In the genomic region with DNA sequence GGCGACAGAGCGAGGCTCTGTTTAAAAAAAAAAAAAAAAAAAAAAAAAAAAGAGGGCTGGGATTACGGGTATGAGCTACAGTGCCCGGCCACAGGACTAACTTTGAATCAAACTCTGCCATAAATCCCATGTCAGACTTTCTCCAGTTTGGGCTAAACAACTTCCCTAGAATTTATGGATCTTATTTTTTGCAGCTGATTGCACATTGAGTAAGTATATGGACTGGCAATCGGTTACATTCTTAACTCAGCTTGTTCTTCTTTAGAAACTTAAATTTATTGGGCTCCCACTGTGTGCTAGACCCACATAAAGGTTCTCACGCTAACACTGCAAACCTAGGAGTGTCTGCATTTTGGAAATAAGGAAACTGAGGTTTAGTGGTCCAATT, we compare ENCODE assay signal across 8 cellular contexts. TPM values are rescaled to one million over a fixed set of nuclear protein-coding genes. Genes with fewer than 3 reads are reported as not detected.
A peak's percentile ranks its signal among the peaks of the same experiment; 100 is the strongest.
DNase-seq lines count a peak whose midpoint lies in the region; ATAC-seq and TF ChIP-seq lines count a peak whose summit lies in the region.

No MANE protein-coding gene starts in this region.

- H3K36me3 Mint-ChIP-seq in nephron progenitor cell (ENCODE audit: low read depth), result peaks cover 26% of the 10 kb centered on the region

- H3K4me1 ChIP-seq in Karpas-422 (ENCODE audit: low read length) (peaks cover 31% of the 10 kb centered on the region), duodenal mucosa (ENCODE audit: control insufficient read depth in 1 of 2, insufficient read depth in 2 of 2, low read length in 2 of 2) (peaks cover 16 to 20% of the 10 kb centered on the region in 2 donors)

- peaks cover 46% of the 10 kb centered on the region for H3K79me2 ChIP-seq in Karpas-422 (ENCODE audit: low read length)

- H3K9me3 ChIP-seq in Karpas-422 (ENCODE audit: low read length) (no peaks in the 10 kb centered on the region), duodenal mucosa (ENCODE audit: control insufficient read depth in 1 of 2, low read length in 2 of 2) (no peaks in the 10 kb centered on the region)

- H3K4me1 Mint-ChIP-seq in nephron progenitor cell, result peaks cover 50% of the 10 kb centered on the region

- no peak for DNase-seq in BJ (ENCODE audit: low read depth)
- peak; percentile 52 for DNase-seq in Karpas-422
- no peak for DNase-seq in nephron progenitor cell
- no peak for DNase-seq in cortex of kidney (lab: John Stamatoyannopoulos, UW)
- DNase-seq in stimulated activated CD4-positive, alpha-beta T cell treated with anti-CD3 and anti-CD28 coated beads, Interleukin-15, amount 100 ng/mL, for 24 hours, result no peak
- DNase-seq in superior temporal gyrus (ENCODE audit: extremely low spot score), result no peak

- peak overlapping the region; percentile 93 for H2AFZ ChIP-seq in Karpas-422 (ENCODE audit: low read length)

- H3K4me3 ChIP-seq in BJ (ENCODE audit: low read depth, low read length) (peak overlapping the region; percentile 52), Karpas-422 (ENCODE audit: low read length) (peak overlapping the region; percentile 96), duodenal mucosa (ENCODE audit: low read depth in 1 of 2, low read length in 2 of 2) (peak overlapping the region; percentile 63 to 87)

- H3K27me3 Mint-ChIP-seq in nephron progenitor cell (ENCODE audit: low read depth, poor library complexity), result no peaks in the 10 kb centered on the region

- H3K9ac ChIP-seq in Karpas-422 (ENCODE audit: low read length) (peak overlapping the region; percentile 93), duodenal mucosa (ENCODE audit: low read depth in 1 of 2, low read length in 2 of 2) (peak overlapping the region; percentile 65 to 94)

- POLR2A ChIA-PET in BJ (lab: Charles Lee), result no interaction called here

- H3K4me3 Mint-ChIP-seq in nephron progenitor cell, result peak overlapping the region; percentile 75

- no peaks in the 10 kb centered on the region for H3K9me3 Mint-ChIP-seq in nephron progenitor cell

- no peak for ATAC-seq in HG02840 (IDR thresholded peaks at IDR 0.05; ENCODE audit: low FRiP score, unreplicated experiment)

- no peaks in the 10 kb centered on the region for H3K27me3 ChIP-seq in BJ (ENCODE audit: control insufficient read depth, insufficient read depth, low read length)
- H3K27me3 ChIP-seq in Karpas-422 (ENCODE audit: low read length), result no peaks in the 10 kb centered on the region
- H3K27me3 ChIP-seq in duodenal mucosa (ENCODE audit: control insufficient read depth in 1 of 2, insufficient read depth in 2 of 2, low read length in 2 of 2), result no peaks in the 10 kb centered on the region

- H3K36me3 ChIP-seq in BJ (ENCODE audit: control insufficient read depth, insufficient read depth, low read length) (no peaks in the 10 kb centered on the region; the same call in 1 of the 2 replicates), Karpas-422 (ENCODE audit: insufficient read depth, low read length) (peaks cover 15% of the 10 kb centered on the region), duodenal mucosa (ENCODE audit: control insufficient read depth in 1 of 2, insufficient read depth in 2 of 2, low read length in 2 of 2) (peaks cover 0 to 8% of the 10 kb centered on the region in 2 donors)

- H3K4me2 ChIP-seq in Karpas-422 (ENCODE audit: low read depth, low read length, poor library complexity, severe bottlenecking), result peak overlapping the region; percentile 98

- CTCF ChIA-PET in BJ (lab: Yijun Ruan, JAX), result interaction anchor here (1.5 to 5.8 kb wide), 2 partner anchors 11 to 127 kb away, joined by 3 to 26 read pairs; no protein-coding TSS in a partner anchor

- no peak for TF ChIP-seq CTCF in BJ (IDR thresholded peaks at IDR 0.05; ENCODE audit: insufficient read depth, low read depth, low read length)
- TF ChIP-seq CTCF in nephron progenitor cell (IDR thresholded peaks at IDR 0.05), result no peak

- H3K27ac ChIP-seq in Karpas-422 (ENCODE audit: low read length) (peak overlapping the region; percentile 78), duodenal mucosa (ENCODE audit: low read depth, low read length) (peak overlapping the region; percentile 95)

- H3K27ac Mint-ChIP-seq in nephron progenitor cell, result no peak overlapping the region

- H4K20me1 ChIP-seq in Karpas-422 (ENCODE audit: insufficient read depth, low read depth, low read length), result 0 out of 2 replicates have a peak, but pooled peaks cover 6% of the 10 kb centered on the region

- no peaks in the 10 kb centered on the region for H3K9me2 ChIP-seq in Karpas-422 (replicated peaks; ENCODE audit: insufficient read depth, low read length)

RNA-seq across cellular contexts. Expression of a gene that starts 0.8 kb away (rescaled TPM):
- polyA plus RNA-seq in BJ (2011; rRNA removed), result 14.7 and 28.4 TPM in 2 replicates
- polyA minus RNA-seq in BJ (2011; rRNA and poly(A)+ RNA removed), result 23.1 and 26.0 TPM in 2 replicates
- total RNA-seq in Karpas-422 (2014; rRNA removed; shearing (Covaris generic); ENCODE audit: low replicate concordance), result 55.6 and 79.3 TPM in 2 replicates

RNA-seq across cellular contexts. Expression of a gene that starts 39.8 kb away (rescaled TPM):
- polyA plus RNA-seq in BJ (2011; rRNA removed), result 3.6 and 4.5 TPM in 2 replicates
- polyA minus RNA-seq in BJ (2011; rRNA and poly(A)+ RNA removed), result 1.5 and 1.6 TPM in 2 replicates
- total RNA-seq in Karpas-422 (2014; rRNA removed; shearing (Covaris generic); ENCODE audit: low replicate concordance), result not detected in 2 replicates
